In genomic region chr16:2535644-2536021, GRCh38 we compare ENCODE assay signal across 9 cellular contexts. TPM values are rescaled to one million over a fixed set of nuclear protein-coding genes. Genes with fewer than 3 reads are reported as not detected.
DNase-seq lines count a peak whose midpoint lies in the region; ATAC-seq and TF ChIP-seq lines count a peak whose summit lies in the region.
"Had no signal": no experiment of that assay in that cellular context is flagged by ENCODE, and none has a peak within 500 bp of the region (broad histone marks: within the 10 kb centered on the region; RNA-seq: fewer than 3 reads in every experiment).

No MANE protein-coding gene starts in this region.

- peaks cover 0 to 49% of the 10 kb centered on the region in 2 donors for H3K4me1 ChIP-seq in right atrium auricular region

- no peaks in the 10 kb centered on the region for H3K27me3 ChIP-seq in right atrium auricular region

- ATAC-seq in stimulated activated memory B cell treated with anti-CD40 and anti-IgM and Interleukin-4, amounts not matched to agents 10 μg/mL and 1 μg/mL and 100 μg/mL, for 72 hours, result no peak
- ATAC-seq in GM21526 (IDR thresholded peaks at IDR 0.05; ENCODE audit: low FRiP score, unreplicated experiment), result no peak
- ATAC-seq: activated CD4-positive, CD25-positive, alpha-beta regulatory T cell treated with anti-CD3 and anti-CD28 coated beads, Interleukin-2, amount 50 U/mL, for 24 hours had no signal

- no peaks in the 10 kb centered on the region for H3K9me3 ChIP-seq in right atrium auricular region

- POLR2A ChIA-PET in RWPE1 (lab: Yijun Ruan, JAX; ENCODE audit: low non-redundant PET), result no interaction called here

- no peaks in the 10 kb centered on the region for H3K27me3 Mint-ChIP-seq in stimulated activated memory B cell treated with anti-CD40 and anti-IgM and Interleukin-4, amounts not matched to agents 10 μg/mL and 1 μg/mL and 100 μg/mL, for 72 hours

- no peaks in the 10 kb centered on the region for H3K9me3 Mint-ChIP-seq in stimulated activated memory B cell treated with anti-CD40 and anti-IgM and Interleukin-4, amounts not matched to agents 10 μg/mL and 1 μg/mL and 100 μg/mL, for 72 hours

- TF ChIP-seq CTCF in RWPE1 (conservative IDR thresholded peaks at IDR 0.05; ENCODE audit: low read depth) (no peak), right atrium auricular region (IDR thresholded peaks at IDR 0.05) (no peak)

- no peak overlapping the region for H3K4me3 Mint-ChIP-seq in stimulated activated memory B cell treated with anti-CD40 and anti-IgM and Interleukin-4, amounts not matched to agents 10 μg/mL and 1 μg/mL and 100 μg/mL, for 72 hours

- H3K4me1 Mint-ChIP-seq in stimulated activated memory B cell treated with anti-CD40 and anti-IgM and Interleukin-4, amounts not matched to agents 10 μg/mL and 1 μg/mL and 100 μg/mL, for 72 hours, result peaks cover 56% of the 10 kb centered on the region

- peak; percentile 58 for DNase-seq in ELF-1 (ENCODE audit: low read depth, low spot score)
- DNase-seq in RWPE1 (ENCODE audit: low spot score), result no peak
- DNase-seq in right atrium auricular region (ENCODE audit: low spot score), result no peak
- DNase-seq in activated gamma-delta T cell (lab: John Stamatoyannopoulos, UW), result no peak
- DNase-seq in T1000 (lab: John Stamatoyannopoulos, UW), result no peak
- DNase-seq: NCI-H526 treated with DMSO at 0.1 percent for 48 hours had no signal

- peaks cover 5% of the 10 kb centered on the region for H3K36me3 Mint-ChIP-seq in stimulated activated memory B cell treated with anti-CD40 and anti-IgM and Interleukin-4, amounts not matched to agents 10 μg/mL and 1 μg/mL and 100 μg/mL, for 72 hours

- peak overlapping the region; percentile 27 for H3K27ac Mint-ChIP-seq in stimulated activated memory B cell treated with anti-CD40 and anti-IgM and Interleukin-4, amounts not matched to agents 10 μg/mL and 1 μg/mL and 100 μg/mL, for 72 hours

- H3K36me3 ChIP-seq in right atrium auricular region, result no peaks in the 10 kb centered on the region

- H3K27ac ChIP-seq in RWPE1 (peak overlapping the region; percentile 84), right atrium auricular region (peak overlapping the region; percentile 28 to 86)

- H3K4me3 ChIP-seq in right atrium auricular region, result no peak overlapping the region

- CTCF ChIA-PET in RWPE1 (lab: Yijun Ruan, JAX), result no interaction called here

RNA-seq across cellular contexts. Expression of gene PDPK1, which starts 2.2 kb away (rescaled TPM):
- 10 to 100 TPM; 25.0 to 29.5 TPM for total RNA-seq in right atrium auricular region

RNA-seq across cellular contexts. Expression of gene CEMP1, which starts 4.4 kb away (rescaled TPM):
- 1 to 10 TPM in 1 of 2 donors, not detected in 1; 1.5 TPM for total RNA-seq in right atrium auricular region

RNA-seq across cellular contexts. Expression of gene AMDHD2, which starts 15.5 kb away (rescaled TPM):
- 10 to 100 TPM; 10.6 to 12.6 TPM for total RNA-seq in right atrium auricular region

RNA-seq across cellular contexts. Expression of gene ATP6V0C, which starts 21.9 kb away (rescaled TPM):
- total RNA-seq in right atrium auricular region, result 100 to 1,000 TPM in 1 of 2 donors, 10 to 100 TPM in 1; 63.7 to 107 TPM
